Comparison of ENCODE assay signal across 14 cellular contexts in genomic region chr12:124397399-124397679, GRCh38.
DNase-seq lines count a peak whose midpoint lies in the region; ATAC-seq and TF ChIP-seq lines count a peak whose summit lies in the region.
"Had no signal": no experiment of that assay in that cellular context is flagged by ENCODE, and none has a peak within 500 bp of the region (broad histone marks: within the 10 kb centered on the region; RNA-seq: fewer than 3 reads in every experiment).

No MANE protein-coding gene starts in this region.

- no peak overlapping the region for H3K4me3 Mint-ChIP-seq in activated CD4-positive, alpha-beta T cell treated with anti-CD3 and anti-CD28 coated beads for 36 hours
- H3K4me3 Mint-ChIP-seq: activated CD8-positive, alpha-beta T cell treated with anti-CD3 and anti-CD28 coated beads, Interleukin-2, amount 10 ng/mL, durations not matched to agents 7 days and 5 days; activated T-helper 1 cell treated with anti-CD3 and anti-CD28 coated beads, Interleukin-12 subunit alpha, Interleukin-12 subunit beta, Interleukin-2, Interleukin-4 antibody, amounts not matched to agents 30 ng/mL and 10 ng/mL and 1 ng/mL, durations not matched to agents 14 hours and 24 hours and 36 hours; CD14-positive monocyte; memory B cell; natural killer cell had no signal

- no peak for ATAC-seq in lower lobe of right lung
- ATAC-seq in HG03280 (IDR thresholded peaks at IDR 0.05; ENCODE audit: unreplicated experiment), result no peak
- ATAC-seq in HG02884 (IDR thresholded peaks at IDR 0.05; ENCODE audit: unreplicated experiment), result no peak
- ATAC-seq in activated CD4-positive, alpha-beta T cell treated with anti-CD3 and anti-CD28 coated beads for 36 hours, result no peak
- ATAC-seq: activated CD8-positive, alpha-beta T cell treated with anti-CD3 and anti-CD28 coated beads, Interleukin-2, amount 10 ng/mL, durations not matched to agents 7 days and 5 days; natural killer cell had no signal

- H3K27ac ChIP-seq in WERI-Rb-1 (peak overlapping the region; percentile 25; the same call in 1 of the 2 replicates), lower lobe of right lung (peak overlapping the region; percentile 24), tibial nerve (peak overlapping the region; percentile 75 to 91 (median 84))

- no peak for TF ChIP-seq EP300 in tibial nerve (IDR thresholded peaks at IDR 0.05)

- no peak for TF ChIP-seq CTCF in WERI-Rb-1 (IDR thresholded peaks at IDR 0.05; ENCODE audit: low read depth, low read length)
- no peak for TF ChIP-seq CTCF in lower lobe of right lung (IDR thresholded peaks at IDR 0.05)
- TF ChIP-seq CTCF in tibial nerve (IDR thresholded peaks at IDR 0.05), result no peak

- H3K4me1 ChIP-seq in lower lobe of right lung (peaks cover 57% of the 10 kb centered on the region), tibial nerve (peaks cover 7 to 91% (median 71%) of the 10 kb centered on the region in 4 donors)

- WGBS in tibial nerve, 2 donors, result 28 to 43% methylated on average over 4 to 7 of the region's 7 CpGs

- H3K4me3 ChIP-seq in WERI-Rb-1 (ENCODE audit: low read depth, low read length) (no peak overlapping the region), lower lobe of right lung (no peak overlapping the region), tibial nerve (no peak overlapping the region)

- H3K36me3 ChIP-seq in WERI-Rb-1 (peaks cover 100% of the 10 kb centered on the region), lower lobe of right lung (peaks cover 89% of the 10 kb centered on the region), tibial nerve (peaks cover 0 to 53% (median 8%) of the 10 kb centered on the region in 3 donors)

- H3K27me3 ChIP-seq in WERI-Rb-1 (ENCODE audit: insufficient read depth, low read depth, severe bottlenecking) (no peaks in the 10 kb centered on the region), lower lobe of right lung (ENCODE audit: low read depth) (no peaks in the 10 kb centered on the region), tibial nerve (no peaks in the 10 kb centered on the region)

- peaks cover 10% of the 10 kb centered on the region for H3K36me3 Mint-ChIP-seq in activated CD4-positive, alpha-beta T cell treated with anti-CD3 and anti-CD28 coated beads for 36 hours (ENCODE audit: low read depth)
- H3K36me3 Mint-ChIP-seq: natural killer cell had no signal

- POLR2A ChIA-PET in activated CD4-positive, alpha-beta T cell treated with anti-CD3 and anti-CD28 coated beads for 36 hours (lab: Charles Lee), result no interaction called here

- no peaks in the 10 kb centered on the region for H3K27me3 Mint-ChIP-seq in activated CD4-positive, alpha-beta T cell treated with anti-CD3 and anti-CD28 coated beads for 36 hours
- H3K27me3 Mint-ChIP-seq: memory B cell had no signal

- H3K9me3 Mint-ChIP-seq in activated CD4-positive, alpha-beta T cell treated with anti-CD3 and anti-CD28 coated beads for 36 hours (ENCODE audit: low read depth), result no peaks in the 10 kb centered on the region
- H3K9me3 Mint-ChIP-seq: activated T-helper 1 cell treated with anti-CD3 and anti-CD28 coated beads, Interleukin-12 subunit alpha, Interleukin-12 subunit beta, Interleukin-2, Interleukin-4 antibody, amounts not matched to agents 30 ng/mL and 10 ng/mL and 1 ng/mL, durations not matched to agents 14 hours and 24 hours and 36 hours; memory B cell; natural killer cell had no signal

- CTCF ChIA-PET in activated CD4-positive, alpha-beta T cell treated with anti-CD3 and anti-CD28 coated beads for 36 hours (lab: Charles Lee), result interaction anchor here (0.7 kb wide), 1 partner anchor 281 kb away, joined by 4 read pairs; no protein-coding TSS in a partner anchor

- DNase-seq in DMS 273 (lab: John Stamatoyannopoulos, UW; ENCODE audit: unreplicated experiment) (peak; percentile 59), DMS 273 treated with DMSO at 0.1 percent for 48 hours (lab: John Stamatoyannopoulos, UW) (no peak), WERI-Rb-1 (peak; percentile 70), lower lobe of right lung (no peak), tibial nerve (ENCODE audit: low spot score in 2 of 2) (no peak)
- no peak for DNase-seq in activated CD4-positive, alpha-beta T cell treated with anti-CD3 and anti-CD28 coated beads for 36 hours
- DNase-seq: 8988T; activated CD8-positive, alpha-beta T cell treated with anti-CD3 and anti-CD28 coated beads, Interleukin-2, amount 10 ng/mL, durations not matched to agents 7 days and 5 days; natural killer cell had no signal

- no peak for TF ChIP-seq POLR2A in tibial nerve (IDR thresholded peaks at IDR 0.05)

- no peak overlapping the region for H3K27ac Mint-ChIP-seq in activated CD4-positive, alpha-beta T cell treated with anti-CD3 and anti-CD28 coated beads for 36 hours
- H3K27ac Mint-ChIP-seq: activated T-helper 1 cell treated with anti-CD3 and anti-CD28 coated beads, Interleukin-12 subunit alpha, Interleukin-12 subunit beta, Interleukin-2, Interleukin-4 antibody, amounts not matched to agents 30 ng/mL and 10 ng/mL and 1 ng/mL, durations not matched to agents 14 hours and 24 hours and 36 hours; memory B cell; natural killer cell had no signal

- intact Hi-C loops in lower lobe of right lung (cut with DNase I), result no loop called here
- intact Hi-C loops in activated CD4-positive, alpha-beta T cell treated with anti-CD3 and anti-CD28 coated beads for 36 hours (cut with DNase I, micrococcal nuclease), result no loop called here

- peaks cover 6% of the 10 kb centered on the region for H3K4me1 Mint-ChIP-seq in activated CD4-positive, alpha-beta T cell treated with anti-CD3 and anti-CD28 coated beads for 36 hours

- H3K9me3 ChIP-seq in WERI-Rb-1 (ENCODE audit: severe bottlenecking) (no peaks in the 10 kb centered on the region), lower lobe of right lung (no peaks in the 10 kb centered on the region), tibial nerve (no peaks in the 10 kb centered on the region)

Comparison
In these comparisons a context has a peak if more than half of its experiments do, and no peak if none do; other contexts are left out.
1. DNase-seq: peak in DMS 273 (single experiment) and WERI-Rb-1 (single experiment); none in DMS 273 treated with DMSO at 0.1 percent for 48 hours (single experiment), lower lobe of right lung (single experiment), tibial nerve (0 of 2) and activated CD4-positive, alpha-beta T cell treated with anti-CD3 and anti-CD28 coated beads for 36 hours (single experiment).
2. H3K27ac ChIP-seq: peak in every context shown above with its lines; median percentile 84 in tibial nerve; 25 in WERI-Rb-1; 24 in lower lobe of right lung.